Comparison of ENCODE assay signal across 36 cellular contexts in the genomic region with DNA sequence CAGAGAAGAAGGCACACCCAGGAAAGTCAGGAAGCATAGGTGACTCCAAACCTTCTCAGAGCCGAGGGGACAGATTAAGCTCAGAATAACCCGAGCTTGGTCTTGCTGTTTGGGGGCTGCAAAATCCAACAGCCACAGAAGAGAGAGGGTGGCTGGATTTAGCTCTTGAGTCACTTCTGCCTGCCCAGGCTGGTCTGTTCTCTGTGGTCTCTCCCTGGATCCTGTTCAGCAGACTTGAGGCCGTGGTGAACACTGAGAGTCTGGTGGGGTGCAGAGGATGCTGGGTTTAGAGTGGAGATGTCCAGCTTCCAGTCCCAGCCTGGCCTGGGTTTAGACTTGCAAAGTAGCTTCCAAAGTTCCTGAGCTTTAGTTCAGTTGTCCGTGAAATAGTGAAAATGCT. TPM values are rescaled to one million over a fixed set of nuclear protein-coding genes. Genes with fewer than 3 reads are reported as not detected.
"Had no signal": no experiment of that assay in that cellular context is flagged by ENCODE, and none has a peak within 500 bp of the region (broad histone marks: within the 10 kb centered on the region; RNA-seq: fewer than 3 reads in every experiment).

No MANE protein-coding gene starts in this region.

- H3K27ac ChIP-seq: KMS-11, Peyer's patch, VCaP had no signal

- DNase-seq: activated CD4-positive, alpha-beta memory T cell treated with anti-CD3 and anti-CD28 coated beads, Interleukin-2, amount 10 ng/mL, durations not matched to agents 7 days and 5 days; activated CD4-positive, alpha-beta T cell treated with anti-CD3 and anti-CD28 coated beads for 1 hour; activated CD4-positive, alpha-beta T cell treated with anti-CD3 and anti-CD28 coated beads for 48 hours; activated CD4-positive, CD25-positive, alpha-beta regulatory T cell; activated CD8-positive, alpha-beta memory T cell treated with anti-CD3 and anti-CD28 coated beads for 24 hours; activated CD8-positive, alpha-beta memory T cell treated with anti-CD3 and anti-CD28 coated beads, Interleukin-2, amount 10 ng/mL, durations not matched to agents 7 days and 5 days; activated CD8-positive, alpha-beta memory T cell treated with anti-CD3 and anti-CD28 coated beads, Interleukin-2, amount 50 U/mL, for 48 hours; activated effector memory CD4-positive, alpha-beta T cell treated with Interleukin-2 at 50 U/mL for 16 hours; activated naive CD4-positive, alpha-beta T cell; activated naive CD4-positive, alpha-beta T cell treated with anti-CD3 and anti-CD28 coated beads, Interleukin-2, amount 50 U/mL, for 16 hours; activated naive CD8-positive, alpha-beta T cell treated with anti-CD3 and anti-CD28 coated beads for 36 hours; activated T-cell treated with anti-CD3 and anti-CD28 coated beads, Interleukin-2, amount 50 U/mL, for 48 hours; amniotic stem cell; aorta; NCI-H1092 treated with DMSO at 0.1 percent for 48 hours; NCI-H1417; NCI-H146; NCI-H187; NCI-H2029 treated with DMSO at 0.1 percent for 48 hours; NCI-H2107; NCI-H2171; NCI-H510A; NCI-H526; NCI-H748 treated with DMSO at 0.1 percent for 48 hours; NK-92 treated with Interleukin-12 subunit alpha and Interleukin-12 subunit beta, amount 100 ng/mL, for 24 hours; PC-3; RPMI8226; SIG-M5; T-cell; T-helper 2 cell; T-helper 9 cell had no signal

- H3K4me3 ChIP-seq: Peyer's patch had no signal

- H3K4me1 ChIP-seq: Peyer's patch had no signal

- H3K4me2 ChIP-seq: KMS-11 had no signal

- H3K27me3 Mint-ChIP-seq: activated CD4-positive, alpha-beta memory T cell treated with anti-CD3 and anti-CD28 coated beads, Interleukin-2, amount 10 ng/mL, durations not matched to agents 7 days and 5 days; activated CD8-positive, alpha-beta memory T cell treated with anti-CD3 and anti-CD28 coated beads, Interleukin-2, amount 10 ng/mL, durations not matched to agents 7 days and 5 days; activated naive CD8-positive, alpha-beta T cell treated with anti-CD3 and anti-CD28 coated beads for 36 hours; T-cell had no signal

- H3K27ac Mint-ChIP-seq: activated CD4-positive, alpha-beta memory T cell treated with anti-CD3 and anti-CD28 coated beads, Interleukin-2, amount 10 ng/mL, durations not matched to agents 7 days and 5 days; activated CD8-positive, alpha-beta memory T cell treated with anti-CD3 and anti-CD28 coated beads, Interleukin-2, amount 10 ng/mL, durations not matched to agents 7 days and 5 days; activated naive CD8-positive, alpha-beta T cell treated with anti-CD3 and anti-CD28 coated beads for 36 hours; T-cell had no signal

- H3K4me1 Mint-ChIP-seq: activated CD8-positive, alpha-beta memory T cell treated with anti-CD3 and anti-CD28 coated beads, Interleukin-2, amount 10 ng/mL, durations not matched to agents 7 days and 5 days had no signal

- H3K27me3 ChIP-seq: Peyer's patch had no signal

- H3K9ac ChIP-seq: KMS-11 had no signal

- H3K4me3 Mint-ChIP-seq: activated CD4-positive, alpha-beta memory T cell treated with anti-CD3 and anti-CD28 coated beads, Interleukin-2, amount 10 ng/mL, durations not matched to agents 7 days and 5 days; activated CD8-positive, alpha-beta memory T cell treated with anti-CD3 and anti-CD28 coated beads, Interleukin-2, amount 10 ng/mL, durations not matched to agents 7 days and 5 days; activated naive CD8-positive, alpha-beta T cell treated with anti-CD3 and anti-CD28 coated beads for 36 hours; T-cell had no signal

RNA-seq across cellular contexts. Expression of gene CARD14, which starts 59.2 kb away (rescaled TPM):
- total RNA-seq: activated CD4-positive, alpha-beta memory T cell treated with anti-CD3 and anti-CD28 coated beads, Interleukin-2, amount 10 ng/mL, durations not matched to agents 7 days and 5 days; activated CD8-positive, alpha-beta memory T cell treated with anti-CD3 and anti-CD28 coated beads, Interleukin-2, amount 10 ng/mL, durations not matched to agents 7 days and 5 days; activated naive CD8-positive, alpha-beta T cell treated with anti-CD3 and anti-CD28 coated beads for 36 hours; LHCN-M2; Right ventricle myocardium inferior had no signal
